In genomic region chr17:75834279-75834920, GRCh38 we compare ENCODE assay signal across 1 cellular context.
TF ChIP-seq lines count a peak whose summit lies in the region.

No MANE protein-coding gene starts in this region.

TF ChIP-seq in K562, 482 proteins besides CTCF, POLR2A, EP300 and RAD21:
- TF ChIP-seq PHTF2 (CRISPR knock-in tag; IDR thresholded peaks at IDR 0.05): no peak
- no peak for TF ChIP-seq MLLT1 (IDR thresholded peaks at IDR 0.05)
- TF ChIP-seq TFAP4 (CRISPR knock-in tag; IDR thresholded peaks at IDR 0.05; ENCODE audit: borderline replicate concordance): no peak
- TF ChIP-seq ZNF707 (CRISPR knock-in tag; conservative IDR thresholded peaks at IDR 0.05): no peak
- no peak for TF ChIP-seq BCOR (IDR thresholded peaks at IDR 0.05)
- no peak for TF ChIP-seq ARID2 (IDR thresholded peaks at IDR 0.05)
- no peak for TF ChIP-seq E2F1 (CRISPR knock-in tag; IDR thresholded peaks at IDR 0.05)
- no peak for TF ChIP-seq ZNF584 (CRISPR knock-in tag; IDR thresholded peaks at IDR 0.05; ENCODE audit: low read depth)
- TF ChIP-seq ILF3 (IDR thresholded peaks at IDR 0.05; ENCODE audit: borderline replicate concordance): no peak
- no peak for TF ChIP-seq ZNF696 (CRISPR knock-in tag; conservative IDR thresholded peaks at IDR 0.05)
- TF ChIP-seq ZNF740 (CRISPR knock-in tag; IDR thresholded peaks at IDR 0.05): 0 out of 2 replicates have a peak, but pooled peaks have one; percentile 31
- no peak for TF ChIP-seq ZNF740 (tag; IDR thresholded peaks at IDR 0.05)
- no peak for TF ChIP-seq GTF2F1 (IDR thresholded peaks at IDR 0.05; ENCODE audit: low read depth, low read length)
- no peak for TF ChIP-seq CGGBP1 (CRISPR knock-in tag; IDR thresholded peaks at IDR 0.05)
- no peak for TF ChIP-seq RBM15 (IDR thresholded peaks at IDR 0.05; ENCODE audit: insufficient read depth, low read length)
- TF ChIP-seq NFYB (IDR thresholded peaks at IDR 0.05; ENCODE audit: extremely low read depth, insufficient read length): no peak
- peak; percentile 49 for TF ChIP-seq RBM22 (IDR thresholded peaks at IDR 0.05; ENCODE audit: low read depth, low read length, poor library complexity, severe bottlenecking)
- TF ChIP-seq ARID4B (CRISPR knock-in tag; IDR thresholded peaks at IDR 0.05): no peak
- no peak for TF ChIP-seq IRF1 (CRISPR knock-in tag; IDR thresholded peaks at IDR 0.05; ENCODE audit: borderline replicate concordance)
- no peak for TF ChIP-seq HNRNPL (IDR thresholded peaks at IDR 0.05; ENCODE audit: low read depth, low read length)
- no peak for TF ChIP-seq SRSF3 (IDR thresholded peaks at IDR 0.05; ENCODE audit: insufficient read depth, low read length)
- no peak for TF ChIP-seq AFF4 (CRISPR knock-in tag; IDR thresholded peaks at IDR 0.05)
- TF ChIP-seq POLR2G (IDR thresholded peaks at IDR 0.05; ENCODE audit: low read depth, low read length): peak; percentile 67
- no peak for TF ChIP-seq PHF21A (IDR thresholded peaks at IDR 0.05; ENCODE audit: borderline replicate concordance, low read depth)
- no peak for TF ChIP-seq MECOM (CRISPR knock-in tag; IDR thresholded peaks at IDR 0.05)
- no peak for TF ChIP-seq ZNF3 (CRISPR knock-in tag; IDR thresholded peaks at IDR 0.05)
- TF ChIP-seq RBFOX2 (IDR thresholded peaks at IDR 0.05; ENCODE audit: low read depth, low read length): peak; percentile 75
- TF ChIP-seq HOXB6 (CRISPR knock-in tag; IDR thresholded peaks at IDR 0.05; ENCODE audit: borderline replicate concordance): no peak
- no peak for TF ChIP-seq KDM5B (IDR thresholded peaks at IDR 0.05; ENCODE audit: insufficient replicate concordance, low read depth, low read length)
- no peak for TF ChIP-seq NCOA6 (IDR thresholded peaks at IDR 0.05)
- TF ChIP-seq HNRNPH1 (optimal IDR thresholded peaks at IDR 0.05; ENCODE audit: low read depth, low read length): no peak
- TF ChIP-seq ZNF217 (CRISPR knock-in tag; IDR thresholded peaks at IDR 0.05): no peak
- no peak for TF ChIP-seq ZBTB1 (CRISPR knock-in tag; IDR thresholded peaks at IDR 0.05; ENCODE audit: borderline replicate concordance, low read depth)
- no peak for TF ChIP-seq MBD2 (IDR thresholded peaks at IDR 0.05; ENCODE audit: borderline replicate concordance, low read depth)
- no peak for TF ChIP-seq GATA2 (CRISPR knock-in tag; IDR thresholded peaks at IDR 0.05)
- TF ChIP-seq ZBTB26 (CRISPR knock-in tag; IDR thresholded peaks at IDR 0.05): no peak
TF ChIP-seq in K562: peak in this region for 4.
